Comparison of ENCODE assay signal across 1 cellular context in genomic region chr10:8489823-8490222, GRCh38.
TF ChIP-seq lines count a peak whose summit lies in the region.

No MANE protein-coding gene starts in this region.

TF ChIP-seq in SK-N-SH, 30 proteins besides CTCF, POLR2A, EP300 and RAD21 (continued from another document):
- TF ChIP-seq REST (IDR thresholded peaks at IDR 0.05; ENCODE audit: low read depth, low read length) (no peak), MXI1 (IDR thresholded peaks at IDR 0.05; ENCODE audit: low read depth, low read length) (peak; percentile 21; the same call in 1 of the 2 replicates), PBX3 (IDR thresholded peaks at IDR 0.05) (no peak), RFX5 (IDR thresholded peaks at IDR 0.05; ENCODE audit: low read length) (no peak), FOXM1 (IDR thresholded peaks at IDR 0.05; ENCODE audit: low read depth) (no peak), JUND (IDR thresholded peaks at IDR 0.05) (no peak), TCF12 (IDR thresholded peaks at IDR 0.05) (peak; percentile 45), TEAD4 (IDR thresholded peaks at IDR 0.05; ENCODE audit: borderline replicate concordance, insufficient read depth) (0 out of 2 replicates have a peak, but pooled peaks have one; percentile 15), CHD2 (IDR thresholded peaks at IDR 0.05; ENCODE audit: low read length, partially characterized antibody) (peak; percentile 86), RXRA (IDR thresholded peaks at IDR 0.05; ENCODE audit: borderline replicate concordance, low read depth) (no peak), FOXJ3 (CRISPR knock-in tag; IDR thresholded peaks at IDR 0.05) (peak; percentile 92), EZH2phosphoT487 (IDR thresholded peaks at IDR 0.05; ENCODE audit: borderline replicate concordance, low read depth) (no peak), MAX (IDR thresholded peaks at IDR 0.05; ENCODE audit: low read depth) (no peak), ZBTB33 (IDR thresholded peaks at IDR 0.05; ENCODE audit: borderline replicate concordance, low read depth) (no peak), SIN3A (IDR thresholded peaks at IDR 0.05; ENCODE audit: borderline replicate concordance, low read depth, low read length) (no peak), RCOR1 (IDR thresholded peaks at IDR 0.05; ENCODE audit: low read length) (peak; percentile 95)
